8 cellular contexts compared by ENCODE assay signal in the genomic region with DNA sequence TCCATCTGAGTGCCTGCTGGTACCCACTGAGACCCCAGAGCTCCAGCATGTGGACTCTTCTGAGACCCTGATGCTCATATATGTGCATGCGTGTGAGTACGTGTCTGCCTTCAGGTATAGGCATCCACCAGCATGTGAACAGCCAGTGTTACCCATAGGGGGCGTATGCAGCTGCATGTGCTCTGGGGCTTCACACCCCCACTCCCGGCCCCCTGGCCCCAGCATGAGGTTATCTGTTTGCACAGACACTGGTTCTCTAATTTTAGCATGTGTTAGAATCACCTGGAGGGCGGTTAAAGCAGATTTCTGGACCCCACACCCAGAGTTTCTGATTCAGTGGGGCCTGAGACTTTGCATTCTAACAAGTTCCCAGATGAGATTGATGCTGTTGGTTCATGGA. TPM values are rescaled to one million over a fixed set of nuclear protein-coding genes. Genes with fewer than 3 reads are reported as not detected.
DNase-seq lines count a peak whose midpoint lies in the region; ATAC-seq and TF ChIP-seq lines count a peak whose summit lies in the region.

No MANE protein-coding gene starts in this region.

- H3K9me3 ChIP-seq in T-helper 17 cell (ENCODE audit: control insufficient read depth, low read length, poor library complexity, severe bottlenecking), result no peaks in the 10 kb centered on the region

- H3K4me3 ChIP-seq in epithelial cell of esophagus (ENCODE audit: low read length), result no peak overlapping the region

- TF ChIP-seq CTCF in epithelial cell of esophagus (IDR thresholded peaks at IDR 0.05; ENCODE audit: insufficient read depth, low read depth, low read length, missing control alignments), result peak; percentile 37

- peaks cover 3% of the 10 kb centered on the region for H3K4me1 Mint-ChIP-seq in T-helper 17 cell

- ATAC-seq in T-helper 17 cell, result peak; percentile 53

- H3K27ac Mint-ChIP-seq in T-helper 17 cell, result peak overlapping the region; percentile 62

- peaks cover 7% of the 10 kb centered on the region for H3K27me3 Mint-ChIP-seq in T-helper 17 cell

- peaks cover under 1% of the 10 kb centered on the region for H3K36me3 Mint-ChIP-seq in T-helper 17 cell (ENCODE audit: low read depth)

- H3K4me3 Mint-ChIP-seq in T-helper 17 cell, result no peak overlapping the region

- DNase-seq in NCI-H748 (lab: John Stamatoyannopoulos, UW; ENCODE audit: unreplicated experiment), result peak; percentile 33
- DNase-seq in NCI-H748 treated with DMSO at 0.1 percent for 48 hours (lab: John Stamatoyannopoulos, UW), result no peak
- no peak for DNase-seq in T-helper 17 cell
- peak; percentile 24 for DNase-seq in epithelial cell of esophagus (ENCODE audit: low read depth)
- peak; percentile 5 for DNase-seq in stimulated activated CD4-positive, alpha-beta T cell treated with anti-CD3 and anti-CD28 coated beads, Interleukin-2, amount 100 ng/mL, for 4 hours (ENCODE audit: low read depth)
- no peak for DNase-seq in CD1c-positive myeloid dendritic cell (ENCODE audit: extremely low spot score)
- no peak for DNase-seq in NCI-H1417 treated with DMSO at 0.1 percent for 48 hours (lab: John Stamatoyannopoulos, UW)
- no peak for DNase-seq in middle frontal gyrus (ENCODE audit: extremely low spot score, low spot score)

RNA-seq across cellular contexts. Expression of a gene that starts 0.8 kb away (rescaled TPM):
- under 1 TPM; 0.22 to 0.26 TPM for total RNA-seq in T-helper 17 cell

RNA-seq across cellular contexts. Expression of a gene that starts 27.0 kb away (rescaled TPM):
- total RNA-seq in T-helper 17 cell, result 10 to 100 TPM; 30.8 to 35.0 TPM

Comparison
In these comparisons a context has a peak if more than half of its experiments do, and no peak if none do; other contexts are left out.
1. DNase-seq: peak in NCI-H748 (single experiment), epithelial cell of esophagus (single experiment) and stimulated activated CD4-positive, alpha-beta T cell treated with anti-CD3 and anti-CD28 coated beads, Interleukin-2, amount 100 ng/mL, for 4 hours (single experiment); none in NCI-H748 treated with DMSO at 0.1 percent for 48 hours (single experiment), T-helper 17 cell (0 of 3), CD1c-positive myeloid dendritic cell (single experiment), NCI-H1417 treated with DMSO at 0.1 percent for 48 hours (single experiment) and middle frontal gyrus (single experiment).